Comparison of ENCODE assay signal across 19 cellular contexts in the genomic region with DNA sequence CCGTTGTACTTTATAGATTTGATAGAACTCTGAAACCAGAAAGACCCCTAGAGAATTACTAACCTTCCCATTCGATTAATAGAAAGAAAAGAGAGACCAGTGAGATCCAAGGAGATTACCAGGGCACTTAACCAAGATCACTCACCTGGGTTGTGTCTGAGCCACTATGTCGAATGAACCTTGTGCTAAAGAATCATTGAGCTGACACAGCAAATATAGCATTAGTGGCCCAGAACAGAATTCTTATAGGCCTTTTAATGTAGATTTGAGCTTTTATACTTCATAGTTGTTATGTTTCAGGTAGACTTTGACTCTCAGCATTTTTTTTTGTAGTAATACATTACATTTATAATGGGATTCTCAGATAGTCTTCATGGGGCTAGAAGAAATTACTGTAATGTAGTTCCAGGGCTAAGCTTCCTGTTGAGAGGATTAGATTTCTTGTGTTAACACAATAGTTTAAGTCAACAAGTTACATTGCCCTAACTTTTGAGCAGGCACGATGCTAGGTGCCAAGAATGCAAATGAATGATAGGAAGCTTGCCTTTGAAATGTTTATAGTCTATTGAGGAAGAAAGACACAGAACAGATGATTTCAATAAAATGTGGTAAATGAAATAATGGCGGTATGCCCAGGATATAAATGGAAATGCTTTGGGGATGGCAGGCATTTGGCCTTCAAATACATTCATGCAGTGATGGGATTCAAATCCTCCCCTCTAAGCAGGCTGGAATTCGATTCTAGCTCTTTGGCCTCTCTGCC. TPM values are rescaled to one million over a fixed set of nuclear protein-coding genes. Genes with fewer than 3 reads are reported as not detected.
A peak's percentile ranks its signal among the peaks of the same experiment; 100 is the strongest.
DNase-seq lines count a peak whose midpoint lies in the region; ATAC-seq, FAIRE-seq and TF ChIP-seq lines count a peak whose summit lies in the region.
"Had no signal": no experiment of that assay in that cellular context is flagged by ENCODE, and none has a peak within 500 bp of the region (broad histone marks: within the 10 kb centered on the region; RNA-seq: fewer than 3 reads in every experiment).

No MANE protein-coding gene starts in this region.

- H3K14ac ChIP-seq in H1 (ENCODE audit: insufficient read length), result no peak overlapping the region

- POLR2A ChIA-PET in PC-3 (lab: Charles Lee; ENCODE audit: unreplicated experiment) (no interaction called here), H1 (lab: Charles Lee; ENCODE audit: partially characterized antibody) (interaction anchor here (0.9 to 1.5 kb wide), 3 partner anchors 25 to 53 kb away, joined by 3 to 4 read pairs (median 4); partner anchors contain the start of gene ABHD10)
- POLR2A ChIA-PET in activated CD8-positive, alpha-beta T cell treated with anti-CD3 and anti-CD28 coated beads, Interleukin-2, amount 10 ng/mL, durations not matched to agents 7 days and 5 days (lab: Charles Lee), result interaction anchor here (0.6 kb wide), 1 partner anchor 215 kb away, joined by 4 read pairs; no protein-coding TSS in a partner anchor

- no peaks in the 10 kb centered on the region for H3F3A ChIP-seq in PC-3 (ENCODE audit: low read length, unreplicated experiment)

- H3K56ac ChIP-seq in H1 (replicated peaks; ENCODE audit: insufficient read length, low read depth, low read length), result no peak overlapping the region

- H3K4me3 Mint-ChIP-seq in activated CD8-positive, alpha-beta T cell treated with anti-CD3 and anti-CD28 coated beads, Interleukin-2, amount 10 ng/mL, durations not matched to agents 7 days and 5 days, result no peak overlapping the region
- H3K4me3 Mint-ChIP-seq: CD14-positive monocyte; central memory CD8-positive, alpha-beta T cell had no signal

- H3K36me3 ChIP-seq in PC-3 (ENCODE audit: low read depth, low read length) (peaks cover 53% of the 10 kb centered on the region), H1 (ENCODE audit: control insufficient read depth in 2 of 4, insufficient read depth in 4 of 4, low read length in 3 of 4) (no peaks in the 10 kb centered on the region), prostate gland (no peaks in the 10 kb centered on the region)

- H4K8ac ChIP-seq in H1 (ENCODE audit: extremely low read depth, insufficient read depth, low read length), result no peak overlapping the region

- no peaks in the 10 kb centered on the region for H4K20me1 ChIP-seq in PC-3 (ENCODE audit: low read length)
- no peaks in the 10 kb centered on the region for H4K20me1 ChIP-seq in H1 (replicated peaks in 1 of 2; ENCODE audit: control insufficient read depth in 1 of 2, insufficient read depth in 2 of 2, low read length in 2 of 2)

- H3K79me1 ChIP-seq in H1 (ENCODE audit: low read depth, low read length), result no peaks in the 10 kb centered on the region

- no peak overlapping the region for H2BK20ac ChIP-seq in H1 (ENCODE audit: low read length)

- H3K27ac ChIP-seq in PC-3 (ENCODE audit: low read length) (no peak overlapping the region), H1 (ENCODE audit: low read depth, low read length) (no peak overlapping the region), prostate gland (no peak overlapping the region)
- H3K27ac ChIP-seq: right atrium auricular region, thoracic aorta had no signal

- no peaks in the 10 kb centered on the region for H3K36me3 Mint-ChIP-seq in activated CD8-positive, alpha-beta T cell treated with anti-CD3 and anti-CD28 coated beads, Interleukin-2, amount 10 ng/mL, durations not matched to agents 7 days and 5 days (ENCODE audit: low read depth)
- H3K36me3 Mint-ChIP-seq: CD14-positive monocyte had no signal

- H2BK15ac ChIP-seq in H1 (ENCODE audit: low read length), result no peak overlapping the region

- H3K23ac ChIP-seq in H1 (ENCODE audit: insufficient read length), result no peak overlapping the region

- H3K4me2 ChIP-seq in PC-3 (ENCODE audit: low read length) (no peak overlapping the region), H1 (ENCODE audit: insufficient read depth in 1 of 2, low read depth in 2 of 2, low read length in 2 of 2) (no peak overlapping the region)

- peaks cover 2% of the 10 kb centered on the region for H3K4me1 Mint-ChIP-seq in activated CD8-positive, alpha-beta T cell treated with anti-CD3 and anti-CD28 coated beads, Interleukin-2, amount 10 ng/mL, durations not matched to agents 7 days and 5 days (ENCODE audit: low read depth)
- H3K4me1 Mint-ChIP-seq: CD14-positive monocyte; central memory CD8-positive, alpha-beta T cell had no signal

- no peak overlapping the region for H2BK120ac ChIP-seq in H1 (replicated peaks; ENCODE audit: low read depth, low read length)

- ATAC-seq in PC-3, result peak; percentile 62
- no peak for ATAC-seq in activated CD8-positive, alpha-beta T cell treated with anti-CD3 and anti-CD28 coated beads, Interleukin-2, amount 10 ng/mL, durations not matched to agents 7 days and 5 days
- ATAC-seq in stimulated activated naive CD8-positive, alpha-beta T cell treated with anti-CD3 and anti-CD28 coated beads, Interleukin-15, Interleukin-2, amounts not matched to agents 100 U/mL and 50 U/mL, for 24 hours, result no peak

- H3K27me3 ChIP-seq in PC-3 (ENCODE audit: low read length), result no peaks in the 10 kb centered on the region
- H3K27me3 ChIP-seq in H1 (replicated peaks in 1 of 4; ENCODE audit: control insufficient read depth in 3 of 4, extremely low read depth in 1 of 4, insufficient read depth in 3 of 4, low read length in 3 of 4), result peaks cover 0 to 11% (median 10%) of the 10 kb centered on the region in 4 experiments; a peak in 5 of 7 replicates
- H3K27me3 ChIP-seq in prostate gland (replicated peaks; ENCODE audit: insufficient read depth), result no peaks in the 10 kb centered on the region
- H3K27me3 ChIP-seq: right atrium auricular region had no signal

- DNase-seq in GM04503 (ENCODE audit: low read depth) (peak; percentile 79), PC-3 (no peak), H1 (ENCODE audit: low read depth in 1 of 2, low spot score in 2 of 2) (no peak), prostate gland (ENCODE audit: low spot score) (peak; percentile 23), cerebellar nuclear complex (lab: John Stamatoyannopoulos, UW) (no peak)
- DNase-seq in activated CD8-positive, alpha-beta T cell treated with anti-CD3 and anti-CD28 coated beads, Interleukin-2, amount 10 ng/mL, durations not matched to agents 7 days and 5 days, result no peak
- DNase-seq in stimulated activated naive CD8-positive, alpha-beta T cell treated with anti-CD3 and anti-CD28 coated beads, Interleukin-15, Interleukin-2, amounts not matched to agents 100 U/mL and 50 U/mL, for 24 hours, result no peak
- DNase-seq: activated CD4-positive, alpha-beta T cell treated with anti-CD3 and anti-CD28 coated beads, Interleukin-2, amount 50 U/mL, for 1 hour; activated gamma-delta T cell treated with Interleukin-2 at 50 U/mL for 16 hours; DMS 273 treated with DMSO at 0.1 percent for 48 hours; effector memory CD4-positive, alpha-beta T cell; NCI-H1105; nucleus accumbens; SHP77 had no signal

- intact Hi-C loops in PC-3 (cut with micrococcal nuclease), result no loop called here
- intact Hi-C loops in prostate gland (cut with DNase I), result no loop called here

- no peak overlapping the region for H4K91ac ChIP-seq in H1 (replicated peaks; ENCODE audit: insufficient read length, low read length)

- no peak overlapping the region for H2BK5ac ChIP-seq in H1 (ENCODE audit: low read depth, low read length)

- H3K4ac ChIP-seq in H1 (replicated peaks; ENCODE audit: insufficient read length, low read depth, low read length), result no peak overlapping the region

- no peaks in the 10 kb centered on the region for H3K9me3 ChIP-seq in PC-3 (ENCODE audit: low read length)
- no peaks in the 10 kb centered on the region for H3K9me3 ChIP-seq in H1 (ENCODE audit: insufficient read depth in 2 of 2, low read depth in 1 of 2, low read length in 1 of 2)
- H3K9me3 ChIP-seq in prostate gland, result no peaks in the 10 kb centered on the region
- H3K9me3 ChIP-seq: right atrium auricular region, thoracic aorta had no signal

- H3K9me3 Mint-ChIP-seq in activated CD8-positive, alpha-beta T cell treated with anti-CD3 and anti-CD28 coated beads, Interleukin-2, amount 10 ng/mL, durations not matched to agents 7 days and 5 days (ENCODE audit: insufficient read depth), result no peaks in the 10 kb centered on the region
- H3K9me3 Mint-ChIP-seq: CD14-positive monocyte; central memory CD8-positive, alpha-beta T cell had no signal

- no TSS peak for BruUV-seq in PC-3 (replicated peaks; lab: Mats Ljungman, UMichigan)

- no peak overlapping the region for H3K27ac Mint-ChIP-seq in activated CD8-positive, alpha-beta T cell treated with anti-CD3 and anti-CD28 coated beads, Interleukin-2, amount 10 ng/mL, durations not matched to agents 7 days and 5 days
- H3K27ac Mint-ChIP-seq: CD14-positive monocyte had no signal

- 67% methylated on average over 6 of the region's 6 CpGs; no CpG with 5 or more reads in 1 of the 2 experiments for WGBS in H1 (ENCODE audit: extremely low coverage in 1 of 2, insufficient coverage in 1 of 2, insufficient read length in 1 of 2, insufficient replicate concordance in 2 of 2, low coverage in 1 of 2, low lambda C conversion rate in 2 of 2, missing lambda C conversion rate in 1 of 2), 2 experiments
- 35% methylated on average over 6 of the region's 6 CpGs for WGBS in prostate gland

- H2AK5ac ChIP-seq in H1 (ENCODE audit: low read depth, low read length), result no peak overlapping the region

- TF ChIP-seq EP300 in H1 (IDR thresholded peaks at IDR 0.05; ENCODE audit: borderline replicate concordance in 1 of 2, low read depth in 2 of 2, low read length in 2 of 2), result no peak

- H4K5ac ChIP-seq in H1 (ENCODE audit: insufficient read length, low read depth, low read length), result no peak overlapping the region

- FAIRE-seq in H1 (lab: Jason Lieb, UNC), result no peak
- FAIRE-seq: islet of Langerhans had no signal

- no peaks in the 10 kb centered on the region for H3K4me1 ChIP-seq in PC-3 (ENCODE audit: insufficient read depth, low read length)
- H3K4me1 ChIP-seq in H1 (replicated peaks in 1 of 4; ENCODE audit: control insufficient read depth in 3 of 4, insufficient read depth in 4 of 4, low read length in 3 of 4), result peaks cover 0 to 15% (median 11%) of the 10 kb centered on the region in 4 experiments; a peak in 4 of 7 replicates
- H3K4me1 ChIP-seq in prostate gland (replicated peaks), result no peaks in the 10 kb centered on the region
- H3K4me1 ChIP-seq: right atrium auricular region had no signal

- TF ChIP-seq CTCF in PC-3 (conservative IDR thresholded peaks at IDR 0.05; ENCODE audit: low read depth, low read length) (no peak), H1 (IDR thresholded peaks at IDR 0.05; ENCODE audit: control extremely low read depth in 1 of 3, insufficient read depth in 1 of 3, low read depth in 1 of 3, low read length in 3 of 3) (no peak), prostate gland (IDR thresholded peaks at IDR 0.05) (no peak)

- TF ChIP-seq POLR2A in H1 (IDR thresholded peaks at IDR 0.05; ENCODE audit: control extremely low read depth in 1 of 2, low read depth in 2 of 2, low read length in 2 of 2) (no peak), prostate gland (IDR thresholded peaks at IDR 0.05) (no peak)

- TF ChIP-seq RAD21 in H1 (IDR thresholded peaks at IDR 0.05 in 1 of 2, conservative IDR thresholded peaks at IDR 0.05 in 1 of 2; ENCODE audit: low read depth in 2 of 2, low read length in 2 of 2), result no peak

- H3K4me3 ChIP-seq in PC-3 (ENCODE audit: low read length), result no peak overlapping the region
- H3K4me3 ChIP-seq in H1 (ENCODE audit: extremely low read depth in 1 of 4, insufficient read depth in 2 of 4, low read depth in 3 of 4, low read length in 4 of 4), result no peak overlapping the region
- H3K4me3 ChIP-seq in prostate gland, result no peak overlapping the region
- H3K4me3 ChIP-seq: right atrium auricular region, thoracic aorta had no signal

- H3K9ac ChIP-seq in PC-3 (ENCODE audit: low read length), result no peak overlapping the region
- H3K9ac ChIP-seq in H1 (replicated peaks in 1 of 4; ENCODE audit: extremely low read depth in 1 of 4, low read depth in 3 of 4, low read length in 3 of 4), result no peak overlapping the region

- no peak overlapping the region for H2BK12ac ChIP-seq in H1 (ENCODE audit: low read depth, low read length)

- H3K79me2 ChIP-seq in PC-3 (ENCODE audit: low read length) (no peaks in the 10 kb centered on the region), H1 (ENCODE audit: control insufficient read depth in 1 of 2, insufficient read depth in 2 of 2, low read length in 2 of 2) (no peaks in the 10 kb centered on the region)

- CTCF ChIA-PET in PC-3 (lab: Charles Lee), result interaction anchor here (0.5 to 0.7 kb wide), 3 partner anchors 13 to 286 kb away, joined by 3 to 9 read pairs (median 4); no protein-coding TSS in a partner anchor
- CTCF ChIA-PET in H1 (lab: Charles Lee; ENCODE audit: partially characterized antibody), result interaction anchor here (0.8 to 7.0 kb wide), 11 partner anchors 8 to 284 kb away, joined by 3 to 45 read pairs (median 3); partner anchors contain the start of gene ABHD10
- CTCF ChIA-PET in activated CD8-positive, alpha-beta T cell treated with anti-CD3 and anti-CD28 coated beads, Interleukin-2, amount 10 ng/mL, durations not matched to agents 7 days and 5 days (lab: Charles Lee), result interaction anchor here (1.4 to 2.5 kb wide), 2 partner anchors 14 to 238 kb away, joined by 4 to 7 read pairs; no protein-coding TSS in a partner anchor

- H3K23me2 ChIP-seq in H1 (ENCODE audit: low read depth, low read length), result no peaks in the 10 kb centered on the region

- H3K18ac ChIP-seq in H1 (ENCODE audit: extremely low read depth, low read length), result no peak overlapping the region

- peaks cover 4% of the 10 kb centered on the region for H3K27me3 Mint-ChIP-seq in activated CD8-positive, alpha-beta T cell treated with anti-CD3 and anti-CD28 coated beads, Interleukin-2, amount 10 ng/mL, durations not matched to agents 7 days and 5 days (ENCODE audit: low read depth)
- H3K27me3 Mint-ChIP-seq: central memory CD8-positive, alpha-beta T cell had no signal

- no peaks in the 10 kb centered on the region for H3K9me2 ChIP-seq in PC-3 (replicated peaks; ENCODE audit: low read length)

- H2AFZ ChIP-seq in PC-3 (ENCODE audit: low read length), result no peak overlapping the region
- no peak overlapping the region for H2AFZ ChIP-seq in H1 (ENCODE audit: low read length)

RNA-seq across cellular contexts. Expression of gene ABHD10, which starts 24.4 kb away (rescaled TPM):
- total RNA-seq in PC-3 (2014; rRNA removed) (29.1 and 45.0 TPM in 2 replicates), prostate gland (10 to 100 TPM; 36.3 to 40.1 TPM)
- 24.6 and 27.5 TPM in 2 replicates for total RNA-seq in H1 (2021; fragmentation: NEBNext Ultra II Directional; extraction: Animal tissue kit (Norgen Biotek cat#: 25700))
- polyA plus RNA-seq in H1 (2011; rRNA removed), result 5.8 and 10.9 TPM in 2 replicates
- polyA plus RNA-seq in H1 (2011; cell fraction: cytosol; rRNA removed), result 12.6 TPM
- 8.4 TPM for polyA plus RNA-seq in H1 (2011; cell fraction: nucleus; rRNA removed)
- 14.7 to 17.7 TPM (median 16.5 TPM) in 4 replicates for polyA plus RNA-seq in H1 (2012, experiment 1 of 2)
- 1.8 TPM for polyA plus RNA-seq in H1 (2012, experiment 2 of 2)
- 14.3 TPM for polyA plus RNA-seq in H1 (2013, experiment 1 of 2)
- polyA plus RNA-seq in H1 (2013, experiment 2 of 2), result 13.8 TPM
- polyA minus RNA-seq in H1 (2011; rRNA and poly(A)+ RNA removed), result 24.5 and 31.2 TPM in 2 replicates
- polyA minus RNA-seq in H1 (2011; cell fraction: cytosol; rRNA and poly(A)+ RNA removed), result 18.8 TPM
- 16.0 TPM for polyA minus RNA-seq in H1 (2011; cell fraction: nucleus; rRNA and poly(A)+ RNA removed)
- total RNA-seq in activated CD8-positive, alpha-beta T cell treated with anti-CD3 and anti-CD28 coated beads, Interleukin-2, amount 10 ng/mL, durations not matched to agents 7 days and 5 days, result 10 to 100 TPM; 36.3 to 43.7 TPM

RNA-seq across cellular contexts. Expression of gene TAGLN3, which starts 44.3 kb away (rescaled TPM):
- 2.6 and 4.3 TPM in 2 replicates for total RNA-seq in PC-3 (2014; rRNA removed)
- 7.2 and 7.5 TPM in 2 replicates for total RNA-seq in H1 (2021; fragmentation: NEBNext Ultra II Directional; extraction: Animal tissue kit (Norgen Biotek cat#: 25700))
- 6.3 and 6.9 TPM in 2 replicates for polyA plus RNA-seq in H1 (2011; rRNA removed)
- polyA plus RNA-seq in H1 (2011; cell fraction: cytosol; rRNA removed), result 7.3 TPM
- polyA plus RNA-seq in H1 (2011; cell fraction: nucleus; rRNA removed), result 10.2 TPM
- 6.4 to 11.3 TPM (median 7.3 TPM) in 4 replicates for polyA plus RNA-seq in H1 (2012, experiment 1 of 2)
- polyA plus RNA-seq in H1 (2012, experiment 2 of 2), result 7.6 TPM
- 6.8 TPM for polyA plus RNA-seq in H1 (2013, experiment 1 of 2)
- polyA plus RNA-seq in H1 (2013, experiment 2 of 2), result 5.0 TPM
- polyA minus RNA-seq in H1 (2011; rRNA and poly(A)+ RNA removed), result 2.7 and 5.7 TPM in 2 replicates
- 4.8 TPM for polyA minus RNA-seq in H1 (2011; cell fraction: cytosol; rRNA and poly(A)+ RNA removed)
- 8.5 TPM for polyA minus RNA-seq in H1 (2011; cell fraction: nucleus; rRNA and poly(A)+ RNA removed)
- 1 to 10 TPM in 1 of 2 donors, not detected in 1; 3.2 TPM for total RNA-seq in prostate gland
- not detected for total RNA-seq in activated CD8-positive, alpha-beta T cell treated with anti-CD3 and anti-CD28 coated beads, Interleukin-2, amount 10 ng/mL, durations not matched to agents 7 days and 5 days
- total RNA-seq: right atrium auricular region, thoracic aorta had no signal
- polyA plus RNA-seq: CD14-positive monocyte had no signal

Comparison
In these comparisons a context has a peak if more than half of its experiments do, and no peak if none do; other contexts are left out.
1. DNase-seq: peak in GM04503 (single experiment) and prostate gland (single experiment); none in PC-3 (single experiment), H1 (0 of 2), activated CD8-positive, alpha-beta T cell treated with anti-CD3 and anti-CD28 coated beads, Interleukin-2, amount 10 ng/mL, durations not matched to agents 7 days and 5 days (single experiment), stimulated activated naive CD8-positive, alpha-beta T cell treated with anti-CD3 and anti-CD28 coated beads, Interleukin-15, Interleukin-2, amounts not matched to agents 100 U/mL and 50 U/mL, for 24 hours (single experiment) and cerebellar nuclear complex (0 of 2).